In genomic region chr10:114349071-114349470, GRCh38 we compare ENCODE assay signal across 1 cellular context. TPM values are rescaled to one million over a fixed set of nuclear protein-coding genes. Genes with fewer than 3 reads are reported as not detected.
"Had no signal": no experiment of that assay in that cellular context is flagged by ENCODE, and none has a peak within 500 bp of the region (broad histone marks: within the 10 kb centered on the region; RNA-seq: fewer than 3 reads in every experiment).

No MANE protein-coding gene starts in this region.

RNA-seq across cellular contexts. Expression of gene AFAP1L2, which starts 55.2 kb away (rescaled TPM):
- total RNA-seq: NCI-H460 had no signal
